Comparison of ENCODE assay signal across 8 cellular contexts in genomic region chr2:148813603-148814065, GRCh38.
DNase-seq lines count a peak whose midpoint lies in the region; ATAC-seq and TF ChIP-seq lines count a peak whose summit lies in the region.

No MANE protein-coding gene starts in this region.

- no peaks in the 10 kb centered on the region for H4K20me1 ChIP-seq in neural progenitor cell (ENCODE audit: low read depth)

- no peaks in the 10 kb centered on the region for H3K36me3 ChIP-seq in neural progenitor cell

- H3K4me2 ChIP-seq in neural progenitor cell: peak overlapping the region; percentile 29

- in situ Hi-C loops in KBM-7 (cut with MboI; ENCODE audit: low pct_unique_long_range_greater_than_20kb, low sequenced_read_pairs): no loop called here

- peaks cover 13% of the 10 kb centered on the region for H3K4me1 ChIP-seq in neural progenitor cell

- no peak overlapping the region for H3K4me3 Mint-ChIP-seq in neural progenitor cell

- no peaks in the 10 kb centered on the region for H3K79me2 ChIP-seq in neural progenitor cell (ENCODE audit: low read depth)

- no peaks in the 10 kb centered on the region for H3K36me3 Mint-ChIP-seq in neural progenitor cell

- ATAC-seq in HG03457 (IDR thresholded peaks at IDR 0.05; ENCODE audit: unreplicated experiment): peak; percentile 98

- peak; percentile 67 for TF ChIP-seq CTCF in neural progenitor cell (IDR thresholded peaks at IDR 0.05)

- peaks cover 8% of the 10 kb centered on the region for H3K27me3 Mint-ChIP-seq in neural progenitor cell (ENCODE audit: insufficient read depth, low read depth)

- no peaks in the 10 kb centered on the region for H3F3A ChIP-seq in neural progenitor cell (ENCODE audit: low read depth)

- no peak overlapping the region for H3K27ac Mint-ChIP-seq in neural progenitor cell

- no peaks in the 10 kb centered on the region for H3K9me3 ChIP-seq in neural progenitor cell (ENCODE audit: low read depth)

- DNase-seq in stimulated activated naive CD4-positive, alpha-beta T cell treated with Interleukin-2 at 50 U/mL for 16 hours (lab: John Stamatoyannopoulos, UW): peak; percentile 88
- DNase-seq in stimulated activated naive CD4-positive, alpha-beta T cell (lab: John Stamatoyannopoulos, UW): no peak
- DNase-seq in activated CD8-positive, alpha-beta memory T cell treated with anti-CD3 and anti-CD28 coated beads, Interleukin-2, amount 50 U/mL, for 4 hours: peak; percentile 62
- DNase-seq in neural progenitor cell (ENCODE audit: low spot score): peak; percentile 73
- no peak for DNase-seq in COLO668 (lab: John Stamatoyannopoulos, UW; ENCODE audit: unreplicated experiment)
- no peak for DNase-seq in KBM-7
- no peak for DNase-seq in NCI-H187 treated with DMSO at 0.1 percent for 48 hours (lab: John Stamatoyannopoulos, UW)

- no peak overlapping the region for H3K9ac ChIP-seq in neural progenitor cell

- no peak overlapping the region for H3K27ac ChIP-seq in neural progenitor cell

- no peak overlapping the region for H2AFZ ChIP-seq in neural progenitor cell (replicated peaks)

- no peak overlapping the region for H3K4me3 ChIP-seq in neural progenitor cell

- H3K27me3 ChIP-seq in neural progenitor cell: no peaks in the 10 kb centered on the region

- H3K4me1 Mint-ChIP-seq in neural progenitor cell: peaks cover 7% of the 10 kb centered on the region

- no peaks in the 10 kb centered on the region for H3K9me3 Mint-ChIP-seq in neural progenitor cell

Comparison
In these comparisons a context has a peak if more than half of its experiments do, and no peak if none do; other contexts are left out.
1. DNase-seq: peak in stimulated activated naive CD4-positive, alpha-beta T cell treated with Interleukin-2 at 50 U/mL for 16 hours (single experiment), activated CD8-positive, alpha-beta memory T cell treated with anti-CD3 and anti-CD28 coated beads, Interleukin-2, amount 50 U/mL, for 4 hours (single experiment) and neural progenitor cell (single experiment); none in stimulated activated naive CD4-positive, alpha-beta T cell (0 of 6), COLO668 (single experiment), KBM-7 (single experiment) and NCI-H187 treated with DMSO at 0.1 percent for 48 hours (single experiment).